In genomic region chr2:163401481-163401880, GRCh38 we compare ENCODE assay signal across 16 cellular contexts.
DNase-seq lines count a peak whose midpoint lies in the region; ATAC-seq, FAIRE-seq and TF ChIP-seq lines count a peak whose summit lies in the region.
"Had no signal": no experiment of that assay in that cellular context is flagged by ENCODE, and none has a peak within 500 bp of the region (broad histone marks: within the 10 kb centered on the region; RNA-seq: fewer than 3 reads in every experiment).

No MANE protein-coding gene starts in this region.

- TF ChIP-seq CTCF in adrenal gland (IDR thresholded peaks at IDR 0.05) = no peak
- TF ChIP-seq CTCF in fibroblast of the aortic adventitia (IDR thresholded peaks at IDR 0.05; ENCODE audit: insufficient read depth, low read length) = no peak

- H3K27me3 ChIP-seq in adrenal gland = no peaks in the 10 kb centered on the region
- H3K27me3 ChIP-seq: pancreas, testis had no signal

- TF ChIP-seq POLR2A in H54 (IDR thresholded peaks at IDR 0.05; ENCODE audit: low read depth, low read length) (no peak), adrenal gland (IDR thresholded peaks at IDR 0.05) (no peak)

- ATAC-seq in HG02642 (IDR thresholded peaks at IDR 0.05; ENCODE audit: poor library complexity, unreplicated experiment) (no peak), HG02588 (IDR thresholded peaks at IDR 0.05; ENCODE audit: unreplicated experiment) (no peak), HG02571 (IDR thresholded peaks at IDR 0.05; ENCODE audit: unreplicated experiment) (no peak), HG03159 (IDR thresholded peaks at IDR 0.05; ENCODE audit: unreplicated experiment) (no peak)
- ATAC-seq: pancreas had no signal

- H3K36me3 ChIP-seq in adrenal gland (replicated peaks in 1 of 2) = no peaks in the 10 kb centered on the region
- H3K36me3 ChIP-seq: pancreas had no signal

- H3K4me3 ChIP-seq in adrenal gland = no peak overlapping the region
- no peak overlapping the region for H3K4me3 ChIP-seq in fibroblast of the aortic adventitia (ENCODE audit: low read depth, low read length)
- H3K4me3 ChIP-seq: pancreas, testis had no signal

- intact Hi-C loops in adrenal gland (cut with DNase I) = no loop called here

- peak; percentile 60 for DNase-seq in A172 (ENCODE audit: low spot score)
- no peak for DNase-seq in H54 (ENCODE audit: insufficient read length, low spot score)
- peak; percentile 39 to 79 (median 66) for DNase-seq in adrenal gland
- peak; percentile 61 for DNase-seq in fibroblast of the aortic adventitia (ENCODE audit: low read depth)
- DNase-seq: activated naive CD4-positive, alpha-beta T cell treated with anti-CD3 and anti-CD28 coated beads, Interleukin-2, amount 10 ng/mL, durations not matched to agents 7 days and 5 days; DMS 273 treated with DMSO at 0.1 percent for 48 hours; foreskin melanocyte; NCI-H1417 treated with DMSO at 0.1 percent for 48 hours; pancreas; stimulated activated CD4-positive, alpha-beta T cell treated with anti-CD3 and anti-CD28 coated beads, Interleukin-15, amount 100 ng/mL, for 24 hours; testis had no signal

- H3K4me1 ChIP-seq in adrenal gland (replicated peaks in 1 of 2) = no peaks in the 10 kb centered on the region
- H3K4me1 ChIP-seq: pancreas, testis had no signal

- no peaks in the 10 kb centered on the region for H3K9me3 ChIP-seq in adrenal gland (replicated peaks in 1 of 3)
- H3K9me3 ChIP-seq: pancreas, testis had no signal

- 42 to 62% (median 52%) methylated on average over 3 of the region's 3 CpGs for WGBS in adrenal gland, 4 donors

- FAIRE-seq in H54 (lab: Jason Lieb, UNC) = peak; percentile 92
- FAIRE-seq: colon, pancreas had no signal

- no peak overlapping the region for H3K27ac ChIP-seq in adrenal gland
- H3K27ac ChIP-seq: pancreas, testis had no signal
